Comparison of ENCODE assay signal across 8 cellular contexts in the genomic region with DNA sequence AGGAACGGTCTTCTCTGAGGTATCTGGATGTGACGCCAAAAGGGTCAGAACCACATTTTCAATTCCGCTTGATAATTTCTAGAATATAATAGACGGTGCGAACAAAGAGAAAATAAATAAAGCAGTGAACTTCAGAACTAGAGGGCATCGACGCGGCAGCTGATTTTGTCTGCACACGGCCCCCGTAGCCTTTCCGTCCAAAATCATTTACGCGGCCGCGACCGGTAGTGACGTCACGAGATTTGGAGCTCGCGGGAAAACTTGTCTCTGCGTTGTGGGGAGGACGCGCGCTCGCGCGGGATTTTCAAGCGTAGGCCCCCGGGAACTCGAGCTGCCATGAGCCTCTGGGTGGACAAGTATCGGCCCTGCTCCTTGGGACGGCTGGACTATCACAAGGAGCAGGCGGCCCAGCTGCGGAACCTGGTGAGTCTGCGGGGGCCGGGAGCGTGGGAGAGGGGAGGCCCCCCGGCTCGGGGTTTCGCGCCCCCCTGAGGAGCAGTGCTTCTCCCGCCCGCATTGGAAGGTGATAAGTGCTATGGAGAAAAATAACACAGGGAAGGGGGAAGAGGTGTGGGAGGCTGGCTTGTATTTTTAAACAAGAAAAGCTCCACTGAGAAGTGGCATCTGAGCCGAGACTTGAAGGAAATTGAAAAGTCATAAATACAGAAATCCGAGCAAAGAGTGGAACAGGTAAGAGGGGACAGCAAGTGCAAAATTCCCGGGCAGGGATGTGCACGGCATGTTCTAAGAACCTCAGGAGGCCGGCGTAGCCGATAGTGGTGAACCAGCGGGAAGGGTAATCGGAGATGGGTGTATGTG. TPM values are rescaled to one million over a fixed set of nuclear protein-coding genes. Genes with fewer than 3 reads are reported as not detected.
DNase-seq lines count a peak whose midpoint lies in the region; TF ChIP-seq lines count a peak whose summit lies in the region.

A gene with protein sequence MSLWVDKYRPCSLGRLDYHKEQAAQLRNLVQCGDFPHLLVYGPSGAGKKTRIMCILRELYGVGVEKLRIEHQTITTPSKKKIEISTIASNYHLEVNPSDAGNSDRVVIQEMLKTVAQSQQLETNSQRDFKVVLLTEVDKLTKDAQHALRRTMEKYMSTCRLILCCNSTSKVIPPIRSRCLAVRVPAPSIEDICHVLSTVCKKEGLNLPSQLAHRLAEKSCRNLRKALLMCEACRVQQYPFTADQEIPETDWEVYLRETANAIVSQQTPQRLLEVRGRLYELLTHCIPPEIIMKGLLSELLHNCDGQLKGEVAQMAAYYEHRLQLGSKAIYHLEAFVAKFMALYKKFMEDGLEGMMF (plus strand): TSS at position 307 of the 819 bp plus-strand sequence. CDS start 30 bp downstream, at position 337.

- no peak within 1 kb of the TSS for H4K8ac ChIP-seq in neuronal stem cell (ENCODE audit: low read depth, low read length)

- H2AFZ ChIP-seq in neuronal stem cell (ENCODE audit: low read length), result peak within 1 kb of the TSS; percentile 87

- H3K9me3 ChIP-seq in HEK293 (ENCODE audit: control insufficient read depth, insufficient read depth, low read depth, low read length) (no peaks in the 10 kb centered on the region), neuronal stem cell (replicated peaks in 1 of 2; ENCODE audit: control insufficient read depth in 2 of 2, insufficient read depth in 1 of 2, low read depth in 1 of 2, low read length in 2 of 2) (no peaks in the 10 kb centered on the region)

- no peak within 1 kb of the TSS for H2AK5ac ChIP-seq in neuronal stem cell (ENCODE audit: low read depth, low read length)

- no peak within 1 kb of the TSS for H3K14ac ChIP-seq in neuronal stem cell (ENCODE audit: low read length)

- no peak within 1 kb of the TSS for H2BK12ac ChIP-seq in neuronal stem cell (ENCODE audit: low read length)

- H3K23ac ChIP-seq in neuronal stem cell (ENCODE audit: low read depth, low read length, poor library complexity), result peak within 1 kb of the TSS; percentile 67

- peak within 1 kb of the TSS; percentile 65 for H3K18ac ChIP-seq in neuronal stem cell (ENCODE audit: low read length)

- peak within 1 kb of the TSS; percentile 84 for H3K9ac ChIP-seq in neuronal stem cell (ENCODE audit: low read depth, low read length, poor library complexity)

- DNase-seq in GDM1 (lab: John Stamatoyannopoulos, UW) (peak; percentile 94), MV-4-11 (lab: John Stamatoyannopoulos, UW) (peak; percentile 93), SK-MEL-5 (ENCODE audit: low read depth, low spot score) (peak; percentile 97), foreskin melanocyte (peak; percentile 94), neuronal stem cell (ENCODE audit: low spot score) (peak; percentile 86), substantia nigra (lab: John Stamatoyannopoulos, UW) (peak; percentile 33 to 93 (median 82))
- peak; percentile 92 for DNase-seq in activated naive CD4-positive, alpha-beta T cell treated with Interleukin-2 at 50 U/mL for 16 hours

- H3K4ac ChIP-seq in neuronal stem cell (ENCODE audit: low read length), result no peak within 1 kb of the TSS

- peaks cover 1% of the 10 kb centered on the region for H3K79me1 ChIP-seq in neuronal stem cell (ENCODE audit: low read depth, low read length)

- H3K27ac ChIP-seq in HEK293 (ENCODE audit: extremely low read depth, low read depth, low read length) (peak within 1 kb of the TSS; percentile 84), neuronal stem cell (replicated peaks; ENCODE audit: low read length) (peak within 1 kb of the TSS; percentile 51), substantia nigra (ENCODE audit: low read depth, low read length, poor library complexity, severe bottlenecking) (peak within 1 kb of the TSS; percentile 28)

- H2BK5ac ChIP-seq in neuronal stem cell (ENCODE audit: low read length), result no peak within 1 kb of the TSS

- TF ChIP-seq CTCF in HEK293 (tag by site-specific recombination; IDR thresholded peaks at IDR 0.05), result no peak

- no peak within 1 kb of the TSS for H4K91ac ChIP-seq in neuronal stem cell (ENCODE audit: low read depth, low read length, poor library complexity)

- H2BK15ac ChIP-seq in neuronal stem cell (ENCODE audit: low read length), result no peak within 1 kb of the TSS

- H3K4me3 ChIP-seq in HEK293 (ENCODE audit: low read depth, low read length) (peak within 1 kb of the TSS; percentile 71), neuronal stem cell (ENCODE audit: low read length in 2 of 2) (peak within 1 kb of the TSS; percentile 97 to 99)

- H3K4me1 ChIP-seq in HEK293 (ENCODE audit: control insufficient read depth, insufficient read depth, low read length) (no peaks in the 10 kb centered on the region), neuronal stem cell (ENCODE audit: control insufficient read depth in 2 of 2, insufficient read depth in 1 of 2, low read depth in 1 of 2, low read length in 2 of 2) (no peaks in the 10 kb centered on the region)

- in situ Hi-C loops in SK-MEL-5 (cut with HindIII; ENCODE audit: low pct_unique_long_range_greater_than_20kb, low sequenced_read_pairs), result no loop called here

- no peak within 1 kb of the TSS for H2BK120ac ChIP-seq in neuronal stem cell (ENCODE audit: low read depth, low read length)

- POLR2A ChIA-PET in HEK293 (lab: Yijun Ruan, JAX), result no interaction called here

- H3K36me3 ChIP-seq in HEK293 (ENCODE audit: control insufficient read depth in 2 of 2, insufficient read depth in 1 of 2, low read length in 2 of 2), result peaks cover 9 to 28% of the 10 kb centered on the region in 2 experiments; a peak in 2 of 3 replicates
- H3K36me3 ChIP-seq in neuronal stem cell (replicated peaks in 1 of 2; ENCODE audit: control insufficient read depth in 2 of 2, insufficient read depth in 2 of 2, low read length in 2 of 2), result peaks cover 6 to 36% of the 10 kb centered on the region in 2 donors

- no CpG with 5 or more reads among the region's 52 CpGs for WGBS in neuronal stem cell (ENCODE audit: extremely low coverage in 2 of 2, insufficient read length in 2 of 2, insufficient replicate concordance in 1 of 2), 2 donors

- H3K4me2 ChIP-seq in neuronal stem cell (ENCODE audit: insufficient read depth, low read length, poor library complexity, severe bottlenecking), result peak within 1 kb of the TSS; percentile 71

- H3K27me3 ChIP-seq in neuronal stem cell (ENCODE audit: control insufficient read depth in 3 of 3, insufficient read depth in 3 of 3, low read depth in 1 of 3, low read length in 3 of 3), result no peaks in the 10 kb centered on the region

- CTCF ChIA-PET in HEK293 (lab: Yijun Ruan, JAX), result interaction anchor here (0.6 kb wide), 1 partner anchor 34 kb away, joined by 3 read pairs; no protein-coding TSS in a partner anchor

TF ChIP-seq in HEK293, 187 proteins besides CTCF, POLR2A, EP300 and RAD21 (continues in another document):
- TF ChIP-seq ZNF366 (tag by site-specific recombination; conservative IDR thresholded peaks at IDR 0.05), result peak; percentile 57
- TF ChIP-seq ZNF561 (tag by site-specific recombination; IDR thresholded peaks at IDR 0.05; ENCODE audit: borderline replicate concordance), result peak; percentile 77; the same call in 1 of the 2 replicates
- no peak for TF ChIP-seq ZFP41 (tag by site-specific recombination; IDR thresholded peaks at IDR 0.05; ENCODE audit: borderline replicate concordance)
- TF ChIP-seq ATF2 (tag by site-specific recombination; IDR thresholded peaks at IDR 0.05; ENCODE audit: low read depth), result peak; percentile 99
- no peak for TF ChIP-seq ZNF248 (tag by site-specific recombination; IDR thresholded peaks at IDR 0.05)
- no peak for TF ChIP-seq ZNF239 (tag by site-specific recombination; IDR thresholded peaks at IDR 0.05)
- TF ChIP-seq ZNF596 (tag by site-specific recombination; IDR thresholded peaks at IDR 0.05), result no peak
- peak; percentile 59; the same call in 1 of the 2 replicates for TF ChIP-seq ZFP69B (tag by site-specific recombination; IDR thresholded peaks at IDR 0.05)
- no peak for TF ChIP-seq ZNF747 (tag by site-specific recombination; IDR thresholded peaks at IDR 0.05)
- TF ChIP-seq, protein P1, sequence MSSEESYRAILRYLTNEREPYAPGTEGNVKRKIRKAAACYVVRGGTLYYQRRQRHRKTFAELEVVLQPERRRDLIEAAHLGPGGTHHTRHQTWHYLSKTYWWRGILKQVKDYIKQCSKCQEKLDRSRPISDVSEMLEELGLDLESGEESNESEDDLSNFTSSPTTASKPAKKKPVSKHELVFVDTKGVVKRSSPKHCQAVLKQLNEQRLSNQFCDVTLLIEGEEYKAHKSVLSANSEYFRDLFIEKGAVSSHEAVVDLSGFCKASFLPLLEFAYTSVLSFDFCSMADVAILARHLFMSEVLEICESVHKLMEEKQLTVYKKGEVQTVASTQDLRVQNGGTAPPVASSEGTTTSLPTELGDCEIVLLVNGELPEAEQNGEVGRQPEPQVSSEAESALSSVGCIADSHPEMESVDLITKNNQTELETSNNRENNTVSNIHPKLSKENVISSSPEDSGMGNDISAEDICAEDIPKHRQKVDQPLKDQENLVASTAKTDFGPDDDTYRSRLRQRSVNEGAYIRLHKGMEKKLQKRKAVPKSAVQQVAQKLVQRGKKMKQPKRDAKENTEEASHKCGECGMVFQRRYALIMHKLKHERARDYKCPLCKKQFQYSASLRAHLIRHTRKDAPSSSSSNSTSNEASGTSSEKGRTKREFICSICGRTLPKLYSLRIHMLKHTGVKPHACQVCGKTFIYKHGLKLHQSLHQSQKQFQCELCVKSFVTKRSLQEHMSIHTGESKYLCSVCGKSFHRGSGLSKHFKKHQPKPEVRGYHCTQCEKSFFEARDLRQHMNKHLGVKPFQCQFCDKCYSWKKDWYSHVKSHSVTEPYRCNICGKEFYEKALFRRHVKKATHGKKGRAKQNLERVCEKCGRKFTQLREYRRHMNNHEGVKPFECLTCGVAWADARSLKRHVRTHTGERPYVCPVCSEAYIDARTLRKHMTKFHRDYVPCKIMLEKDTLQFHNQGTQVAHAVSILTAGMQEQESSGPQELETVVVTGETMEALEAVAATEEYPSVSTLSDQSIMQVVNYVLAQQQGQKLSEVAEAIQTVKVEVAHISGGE (tag by site-specific recombination; conservative IDR thresholded peaks at IDR 0.05; ENCODE audit: low read depth), result peak; percentile 75

RNA-seq across cellular contexts. Expression of the gene that starts here (rescaled TPM):
- total RNA-seq in SK-MEL-5 (2014; rRNA removed; shearing (Covaris generic)), result 44.3 and 44.4 TPM in 2 replicates
- polyA plus RNA-seq in SK-MEL-5 (2015; cell fraction: cytosol; rRNA removed), result 60.2 and 72.9 TPM in 2 replicates
- polyA plus RNA-seq in SK-MEL-5 (2015; cell fraction: nucleus; rRNA removed), result 84.1 and 87.8 TPM in 2 replicates
- 32.4 TPM for polyA plus RNA-seq in neuronal stem cell (2013, experiment 1 of 2)
- 34.2 TPM for polyA plus RNA-seq in neuronal stem cell (2013, experiment 2 of 2)

Comparison
In these comparisons a context has a peak if more than half of its experiments do, and no peak if none do; other contexts are left out.
1. Peak in every context shown above with its lines: DNase-seq, H3K4me3 ChIP-seq and H3K27ac ChIP-seq.
2. H3K27ac ChIP-seq: peak in every context shown above with its lines; median percentile 84 in HEK293; 51 in neuronal stem cell; 28 in substantia nigra.